ENCODE assay signal across 1 cellular context in the genomic region with DNA sequence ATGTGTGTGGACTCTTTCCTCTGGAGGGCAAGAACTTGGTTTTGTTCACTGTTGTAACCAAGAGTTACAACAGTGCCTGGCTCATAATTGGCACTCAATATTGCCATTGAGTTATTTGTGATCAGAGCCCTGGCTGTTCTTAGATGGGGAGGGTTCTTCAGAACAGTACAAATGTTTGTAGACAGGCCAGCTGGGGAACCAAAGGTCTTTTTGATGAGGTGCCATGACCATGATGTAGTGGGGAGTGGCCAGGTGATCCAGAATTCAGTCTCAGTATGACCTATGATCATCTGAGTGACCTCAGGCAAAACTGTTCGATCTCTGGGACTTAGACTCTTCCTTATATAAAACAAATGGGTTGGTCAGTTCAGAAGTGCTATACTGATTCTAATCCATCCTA.
TF ChIP-seq lines count a peak whose summit lies in the region.

No MANE protein-coding gene starts in this region.

TF ChIP-seq in K562, 482 proteins besides CTCF, POLR2A, EP300 and RAD21:
- TF ChIP-seq, protein P1, sequence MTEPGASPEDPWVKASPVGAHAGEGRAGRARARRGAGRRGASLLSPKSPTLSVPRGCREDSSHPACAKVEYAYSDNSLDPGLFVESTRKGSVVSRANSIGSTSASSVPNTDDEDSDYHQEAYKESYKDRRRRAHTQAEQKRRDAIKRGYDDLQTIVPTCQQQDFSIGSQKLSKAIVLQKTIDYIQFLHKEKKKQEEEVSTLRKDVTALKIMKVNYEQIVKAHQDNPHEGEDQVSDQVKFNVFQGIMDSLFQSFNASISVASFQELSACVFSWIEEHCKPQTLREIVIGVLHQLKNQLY (CRISPR knock-in tag; conservative IDR thresholded peaks at IDR 0.05) = no peak
- TF ChIP-seq SETDB1 (IDR thresholded peaks at IDR 0.05; ENCODE audit: low read length) = no peak
- no peak for TF ChIP-seq NCOR1 (IDR thresholded peaks at IDR 0.05)
- TF ChIP-seq, protein P2, sequence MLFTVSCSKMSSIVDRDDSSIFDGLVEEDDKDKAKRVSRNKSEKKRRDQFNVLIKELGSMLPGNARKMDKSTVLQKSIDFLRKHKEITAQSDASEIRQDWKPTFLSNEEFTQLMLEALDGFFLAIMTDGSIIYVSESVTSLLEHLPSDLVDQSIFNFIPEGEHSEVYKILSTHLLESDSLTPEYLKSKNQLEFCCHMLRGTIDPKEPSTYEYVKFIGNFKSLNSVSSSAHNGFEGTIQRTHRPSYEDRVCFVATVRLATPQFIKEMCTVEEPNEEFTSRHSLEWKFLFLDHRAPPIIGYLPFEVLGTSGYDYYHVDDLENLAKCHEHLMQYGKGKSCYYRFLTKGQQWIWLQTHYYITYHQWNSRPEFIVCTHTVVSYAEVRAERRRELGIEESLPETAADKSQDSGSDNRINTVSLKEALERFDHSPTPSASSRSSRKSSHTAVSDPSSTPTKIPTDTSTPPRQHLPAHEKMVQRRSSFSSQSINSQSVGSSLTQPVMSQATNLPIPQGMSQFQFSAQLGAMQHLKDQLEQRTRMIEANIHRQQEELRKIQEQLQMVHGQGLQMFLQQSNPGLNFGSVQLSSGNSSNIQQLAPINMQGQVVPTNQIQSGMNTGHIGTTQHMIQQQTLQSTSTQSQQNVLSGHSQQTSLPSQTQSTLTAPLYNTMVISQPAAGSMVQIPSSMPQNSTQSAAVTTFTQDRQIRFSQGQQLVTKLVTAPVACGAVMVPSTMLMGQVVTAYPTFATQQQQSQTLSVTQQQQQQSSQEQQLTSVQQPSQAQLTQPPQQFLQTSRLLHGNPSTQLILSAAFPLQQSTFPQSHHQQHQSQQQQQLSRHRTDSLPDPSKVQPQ (CRISPR knock-in tag; IDR thresholded peaks at IDR 0.05; ENCODE audit: borderline replicate concordance) = no peak
- TF ChIP-seq PCBP2 (IDR thresholded peaks at IDR 0.05; ENCODE audit: low read depth, low read length, poor library complexity, severe bottlenecking) = no peak
- TF ChIP-seq HNRNPLL (IDR thresholded peaks at IDR 0.05; ENCODE audit: low read depth, low read length, poor library complexity, severe bottlenecking) = no peak
- no peak for TF ChIP-seq ARHGAP35 (IDR thresholded peaks at IDR 0.05; ENCODE audit: partially characterized antibody)
- TF ChIP-seq, protein P3, sequence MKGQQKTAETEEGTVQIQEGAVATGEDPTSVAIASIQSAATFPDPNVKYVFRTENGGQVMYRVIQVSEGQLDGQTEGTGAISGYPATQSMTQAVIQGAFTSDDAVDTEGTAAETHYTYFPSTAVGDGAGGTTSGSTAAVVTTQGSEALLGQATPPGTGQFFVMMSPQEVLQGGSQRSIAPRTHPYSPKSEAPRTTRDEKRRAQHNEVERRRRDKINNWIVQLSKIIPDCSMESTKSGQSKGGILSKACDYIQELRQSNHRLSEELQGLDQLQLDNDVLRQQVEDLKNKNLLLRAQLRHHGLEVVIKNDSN (CRISPR knock-in tag; IDR thresholded peaks at IDR 0.05) = no peak
- no peak for TF ChIP-seq MCM5 (IDR thresholded peaks at IDR 0.05; ENCODE audit: low read depth)
